ENCODE assay signal across 19 cellular contexts in the genomic region with DNA sequence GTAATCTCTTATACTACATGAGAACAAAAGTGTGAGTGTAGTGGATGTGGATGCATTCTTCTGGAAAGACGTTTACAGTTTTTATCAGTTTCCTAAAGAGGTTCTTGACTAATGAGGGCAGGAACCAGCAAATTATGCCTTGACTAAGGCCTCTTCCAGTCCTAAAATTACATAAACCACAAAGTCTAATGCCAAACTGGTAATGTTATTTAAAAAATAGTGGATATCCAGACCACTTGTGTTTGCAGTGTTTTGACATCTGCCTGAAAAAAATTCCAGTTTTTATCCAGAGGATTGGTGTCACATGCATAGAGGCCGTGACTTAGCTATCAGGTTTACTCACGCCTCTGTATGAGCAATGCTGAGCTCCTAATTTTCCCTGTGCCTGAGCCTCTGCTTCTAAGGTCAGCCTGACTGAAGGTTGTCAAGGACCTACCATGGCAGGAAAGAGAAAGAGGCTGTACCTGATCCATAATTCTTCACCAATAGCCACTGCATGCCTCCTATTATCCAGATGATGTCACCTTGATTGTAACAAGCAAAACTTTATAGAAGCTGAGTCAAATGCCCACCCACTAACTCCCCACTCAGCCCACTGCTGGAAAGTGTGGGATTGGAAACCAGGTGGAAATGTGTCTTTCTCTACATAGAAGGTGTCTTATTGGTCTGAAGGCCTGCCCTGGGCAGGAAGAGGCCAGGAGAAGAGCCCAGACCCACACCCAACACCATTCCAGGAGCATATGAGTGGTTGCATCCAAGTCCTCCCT.
DNase-seq lines count a peak whose midpoint lies in the region; ATAC-seq, FAIRE-seq and TF ChIP-seq lines count a peak whose summit lies in the region.
"Had no signal": no experiment of that assay in that cellular context is flagged by ENCODE, and none has a peak within 500 bp of the region (broad histone marks: within the 10 kb centered on the region; RNA-seq: fewer than 3 reads in every experiment).

No MANE protein-coding gene starts in this region.

- H3K27me3 ChIP-seq in BLaER1 (no peaks in the 10 kb centered on the region), K562 (ENCODE audit: control insufficient read depth in 2 of 2, insufficient read depth in 2 of 2, low read length in 2 of 2) (peaks cover 12 to 32% of the 10 kb centered on the region in 2 experiments), neuronal stem cell (ENCODE audit: control insufficient read depth in 3 of 3, insufficient read depth in 3 of 3, low read depth in 1 of 3, low read length in 3 of 3) (no peaks in the 10 kb centered on the region), MG63 (no peaks in the 10 kb centered on the region), BE2C (no peaks in the 10 kb centered on the region)

- no peaks in the 10 kb centered on the region for H3K36me3 ChIP-seq in BLaER1
- no peaks in the 10 kb centered on the region for H3K36me3 ChIP-seq in HEK293 (ENCODE audit: control insufficient read depth in 2 of 2, insufficient read depth in 1 of 2, low read length in 2 of 2)
- H3K36me3 ChIP-seq in K562 (ENCODE audit: control insufficient read depth, insufficient read depth, low read length) = no peaks in the 10 kb centered on the region
- no peaks in the 10 kb centered on the region for H3K36me3 ChIP-seq in neuronal stem cell (replicated peaks in 1 of 2; ENCODE audit: control insufficient read depth in 2 of 2, insufficient read depth in 2 of 2, low read length in 2 of 2)
- H3K36me3 ChIP-seq in MG63 = no peaks in the 10 kb centered on the region
- no peaks in the 10 kb centered on the region for H3K36me3 ChIP-seq in BE2C

- no peaks in the 10 kb centered on the region for H3K79me1 ChIP-seq in neuronal stem cell (ENCODE audit: low read depth, low read length)

- H3K4me2 ChIP-seq in BLaER1 (0 out of 2 replicates have a peak overlapping the region, but pooled peaks have one; percentile 1), K562 (ENCODE audit: insufficient read depth, low read length) (no peak overlapping the region), neuronal stem cell (ENCODE audit: insufficient read depth, low read length, poor library complexity, severe bottlenecking) (no peak overlapping the region)

- H3K27me3 Mint-ChIP-seq in activated CD8-positive, alpha-beta T cell treated with anti-CD3 and anti-CD28 coated beads for 36 hours = peaks cover 5% of the 10 kb centered on the region

- TF ChIP-seq CTCF in HEK293 (tag by site-specific recombination; IDR thresholded peaks at IDR 0.05) (no peak), K562 (IDR thresholded peaks at IDR 0.05 in 2 of 3, conservative IDR thresholded peaks at IDR 0.05 in 1 of 3; ENCODE audit: insufficient read depth in 2 of 3, low read depth in 1 of 3, low read length in 3 of 3) (no peak), BE2C (IDR thresholded peaks at IDR 0.05; ENCODE audit: low read depth, low read length) (no peak)
- no peak for TF ChIP-seq CTCF in activated CD8-positive, alpha-beta T cell treated with anti-CD3 and anti-CD28 coated beads for 36 hours (IDR thresholded peaks at IDR 0.05)

- no TSS peak for BruUV-seq in K562 (replicated peaks; lab: Mats Ljungman, UMichigan)

- no peak overlapping the region for H2BK15ac ChIP-seq in neuronal stem cell (ENCODE audit: low read length)

- H3K4me1 ChIP-seq in BLaER1 = no peaks in the 10 kb centered on the region
- no peaks in the 10 kb centered on the region; the same call in 1 of the 2 replicates for H3K4me1 ChIP-seq in HEK293 (ENCODE audit: control insufficient read depth, insufficient read depth, low read length)
- no peaks in the 10 kb centered on the region; a peak in 1 of 5 replicates for H3K4me1 ChIP-seq in K562 (replicated peaks in 1 of 2; ENCODE audit: control insufficient read depth in 2 of 2, insufficient read depth in 2 of 2, low read length in 2 of 2)
- peaks cover 2% of the 10 kb centered on the region in 2 donors for H3K4me1 ChIP-seq in neuronal stem cell (ENCODE audit: control insufficient read depth in 2 of 2, insufficient read depth in 1 of 2, low read depth in 1 of 2, low read length in 2 of 2)
- no peaks in the 10 kb centered on the region for H3K4me1 ChIP-seq in BE2C
- H3K4me1 ChIP-seq: Caco-2 had no signal

- H3K14ac ChIP-seq in neuronal stem cell (ENCODE audit: low read length) = no peak overlapping the region

- no peaks in the 10 kb centered on the region for H3K9me1 ChIP-seq in K562 (ENCODE audit: control insufficient read depth, insufficient read depth, low read length)

- no peak overlapping the region for H3K4me3 Mint-ChIP-seq in activated CD8-positive, alpha-beta T cell treated with anti-CD3 and anti-CD28 coated beads for 36 hours
- H3K4me3 Mint-ChIP-seq: HFFc6 had no signal

- H3K27ac Mint-ChIP-seq in activated CD8-positive, alpha-beta T cell treated with anti-CD3 and anti-CD28 coated beads for 36 hours = no peak overlapping the region
- H3K27ac Mint-ChIP-seq: HFFc6 had no signal

- no peak for FAIRE-seq in K562 (lab: Jason Lieb, UNC)

- CTCF ChIA-PET in HEK293 (lab: Yijun Ruan, JAX) (interaction anchor here (0.6 to 1.5 kb wide), 3 partner anchors 9 to 19 kb away, joined by 3 to 4 read pairs (median 3); no protein-coding TSS in a partner anchor), K562 (lab: Yijun Ruan, JAX; ENCODE audit: low intra/inter-chr PET ratio) (no interaction called here)
- CTCF ChIA-PET in activated CD8-positive, alpha-beta T cell treated with anti-CD3 and anti-CD28 coated beads for 36 hours (lab: Charles Lee) = no interaction called here

- intact Hi-C loops in K562 (cut with micrococcal nuclease) = no loop called here
- intact Hi-C loops in activated CD8-positive, alpha-beta T cell treated with anti-CD3 and anti-CD28 coated beads for 36 hours (cut with micrococcal nuclease) = no loop called here

- H3K9me3 Mint-ChIP-seq in activated CD8-positive, alpha-beta T cell treated with anti-CD3 and anti-CD28 coated beads for 36 hours = no peaks in the 10 kb centered on the region

- POLR2A ChIA-PET in HEK293 (lab: Yijun Ruan, JAX) = no interaction called here
- POLR2A ChIA-PET in K562 (lab: Yijun Ruan, JAX) = no interaction called here
- POLR2A ChIA-PET in activated CD8-positive, alpha-beta T cell treated with anti-CD3 and anti-CD28 coated beads for 36 hours (lab: Charles Lee) = interaction anchor here (1.0 kb wide), 1 partner anchor 87 kb away, joined by 4 read pairs; no protein-coding TSS in a partner anchor

- no peak for TF ChIP-seq RAD21 in K562 (CRISPR knock-in tag; conservative IDR thresholded peaks at IDR 0.05 in 1 of 2, IDR thresholded peaks at IDR 0.05 in 1 of 2)

- H3K18ac ChIP-seq in neuronal stem cell (ENCODE audit: low read length) = no peak overlapping the region

- H3K27ac ChIP-seq in BLaER1 = no peak overlapping the region
- H3K27ac ChIP-seq in HEK293 (ENCODE audit: extremely low read depth, low read depth, low read length) = no peak overlapping the region
- H3K27ac ChIP-seq in K562 (ENCODE audit: extremely low read depth, low read depth, low read length) = no peak overlapping the region
- no peak overlapping the region for H3K27ac ChIP-seq in neuronal stem cell (replicated peaks; ENCODE audit: low read length)

- no peak for TF ChIP-seq POLR2A in K562 (conservative IDR thresholded peaks at IDR 0.05)

- H2BK120ac ChIP-seq in neuronal stem cell (ENCODE audit: low read depth, low read length) = no peak overlapping the region

- H2AK5ac ChIP-seq in neuronal stem cell (ENCODE audit: low read depth, low read length) = no peak overlapping the region

- no peak overlapping the region for H3K4me3 ChIP-seq in BLaER1
- no peak overlapping the region for H3K4me3 ChIP-seq in HEK293 (ENCODE audit: low read depth, low read length)
- no peak overlapping the region for H3K4me3 ChIP-seq in K562
- no peak overlapping the region for H3K4me3 ChIP-seq in neuronal stem cell (ENCODE audit: low read length in 2 of 2)
- no peak overlapping the region for H3K4me3 ChIP-seq in MG63
- no peak overlapping the region for H3K4me3 ChIP-seq in BE2C (ENCODE audit: low read depth, low read length)

- H3K23ac ChIP-seq in neuronal stem cell (ENCODE audit: low read depth, low read length, poor library complexity) = no peak overlapping the region

- DNase-seq in K562 (ENCODE audit: extremely low read depth in 1 of 4, low spot score in 3 of 4) (no peak), neuronal stem cell (ENCODE audit: low spot score) (no peak), MG63 (no peak), BE2C (no peak)
- DNase-seq in activated CD8-positive, alpha-beta T cell treated with anti-CD3 and anti-CD28 coated beads for 36 hours = no peak
- DNase-seq: Caco-2, DMS53, HFFc6, Karpas-422, NCI-H1436 treated with DMSO at 0.1 percent for 48 hours, NCI-H2081 treated with DMSO at 0.1 percent for 48 hours, NCI-H345, NCI-H526 treated with DMSO at 0.1 percent for 48 hours, Right ventricle myocardium superior had no signal

- H2BK12ac ChIP-seq in neuronal stem cell (ENCODE audit: low read length) = no peak overlapping the region

- no peak overlapping the region for H2AFZ ChIP-seq in K562 (ENCODE audit: low read depth, low read length)
- H2AFZ ChIP-seq in neuronal stem cell (ENCODE audit: low read length) = peak overlapping the region; percentile 0

- in situ Hi-C loops in K562 (cut with MboI) = no loop called here

- H3K4me1 Mint-ChIP-seq in activated CD8-positive, alpha-beta T cell treated with anti-CD3 and anti-CD28 coated beads for 36 hours (ENCODE audit: low read depth) = no peaks in the 10 kb centered on the region

- no peak overlapping the region for H2BK5ac ChIP-seq in neuronal stem cell (ENCODE audit: low read length)

- no peaks in the 10 kb centered on the region for H3K9me3 ChIP-seq in BLaER1
- no peaks in the 10 kb centered on the region for H3K9me3 ChIP-seq in HEK293 (ENCODE audit: control insufficient read depth, insufficient read depth, low read depth, low read length)
- H3K9me3 ChIP-seq in K562 (replicated peaks; ENCODE audit: control insufficient read depth, insufficient read depth, low read depth, low read length) = no peaks in the 10 kb centered on the region
- H3K9me3 ChIP-seq in neuronal stem cell (replicated peaks in 1 of 2; ENCODE audit: control insufficient read depth in 2 of 2, insufficient read depth in 1 of 2, low read depth in 1 of 2, low read length in 2 of 2) = no peaks in the 10 kb centered on the region
- no peaks in the 10 kb centered on the region for H3K9me3 ChIP-seq in MG63
- no peaks in the 10 kb centered on the region for H3K9me3 ChIP-seq in BE2C
- H3K9me3 ChIP-seq: Caco-2 had no signal

- no peak overlapping the region for H4K91ac ChIP-seq in neuronal stem cell (ENCODE audit: low read depth, low read length, poor library complexity)

- no peak for TF ChIP-seq EP300 in K562 (IDR thresholded peaks at IDR 0.05; ENCODE audit: low read length)

- no peak for ATAC-seq in K562
- ATAC-seq in HG02970 (IDR thresholded peaks at IDR 0.05; ENCODE audit: low FRiP score, unreplicated experiment) = no peak
- ATAC-seq in activated CD8-positive, alpha-beta T cell treated with anti-CD3 and anti-CD28 coated beads for 36 hours = no peak
- ATAC-seq: Panc1, SK-N-SH treated with all-trans-retinoic acid at 6 μM for 48 hours had no signal

- H3K79me2 ChIP-seq in K562 (ENCODE audit: control insufficient read depth, insufficient read depth, low read length) = no peaks in the 10 kb centered on the region

- WGBS in K562 (ENCODE audit: insufficient coverage, low coverage, missing lambda C conversion rate) = 3% methylated on average over 3 of the region's 3 CpGs
- WGBS in neuronal stem cell (ENCODE audit: extremely low coverage in 2 of 2, insufficient read length in 2 of 2, insufficient replicate concordance in 1 of 2), 2 donors = no CpG with 5 or more reads among the region's 3 CpGs

- no peaks in the 10 kb centered on the region for H4K20me1 ChIP-seq in BLaER1
- H4K20me1 ChIP-seq in K562 (replicated peaks; ENCODE audit: control insufficient read depth, insufficient read depth, low read length) = no peaks in the 10 kb centered on the region

- no peak overlapping the region for H4K8ac ChIP-seq in neuronal stem cell (ENCODE audit: low read depth, low read length)

- H3K9ac ChIP-seq in BLaER1 (no peak overlapping the region), K562 (ENCODE audit: insufficient read depth in 1 of 2, low read depth in 2 of 2, low read length in 2 of 2) (no peak overlapping the region), neuronal stem cell (ENCODE audit: low read depth, low read length, poor library complexity) (no peak overlapping the region)

- no peak overlapping the region for H3K4ac ChIP-seq in neuronal stem cell (ENCODE audit: low read length)

- H3K36me3 Mint-ChIP-seq in activated CD8-positive, alpha-beta T cell treated with anti-CD3 and anti-CD28 coated beads for 36 hours (ENCODE audit: low read depth) = no peaks in the 10 kb centered on the region
